Comparison of ENCODE assay signal across 22 cellular contexts in genomic region chr16:30636599-30636998, GRCh38.
"Had no signal": no experiment of that assay in that cellular context is flagged by ENCODE, and none has a peak within 500 bp of the region (broad histone marks: within the 10 kb centered on the region; RNA-seq: fewer than 3 reads in every experiment).

No MANE protein-coding gene starts in this region.

- H3K27ac Mint-ChIP-seq: activated CD4-positive, alpha-beta T cell treated with anti-CD3 and anti-CD28 coated beads for 36 hours; activated T-helper 2 cell treated with anti-CD3 and anti-CD28 coated beads, Interferon-gamma antibody, Interleukin-2, Interleukin-4, amounts not matched to agents 10 μg/mL and 5 μg/mL and 100 μg/mL, durations not matched to agents 14 hours and 24 hours and 36 hours; progenitor cell of endocrine pancreas; WTC11 had no signal

- H3K4me3 Mint-ChIP-seq: WTC11 had no signal

- ATAC-seq: activated CD4-positive, alpha-beta T cell treated with anti-CD3 and anti-CD28 coated beads for 36 hours; gastroesophageal sphincter; heart right ventricle; left lung; stimulated activated naive CD8-positive, alpha-beta T cell treated with anti-CD3 and anti-CD28 coated beads, Interleukin-15, Interleukin-2, amounts not matched to agents 100 U/mL and 50 U/mL, for 24 hours; WTC11 had no signal

- H3K9me3 ChIP-seq: esophagus muscularis mucosa, gastroesophageal sphincter, heart right ventricle, left lung, right atrium auricular region, vagina had no signal

- H3K36me3 ChIP-seq: esophagus muscularis mucosa, gastroesophageal sphincter, heart right ventricle, left lung, right atrium auricular region, vagina had no signal

- H3K27ac ChIP-seq: esophagus muscularis mucosa, gastroesophageal sphincter, heart right ventricle, left lung, right atrium auricular region, vagina had no signal

- H3K4me3 ChIP-seq: esophagus muscularis mucosa, gastroesophageal sphincter, heart right ventricle, left lung, right atrium auricular region, vagina had no signal

- H3K27me3 ChIP-seq: esophagus muscularis mucosa, gastroesophageal sphincter, heart right ventricle, left lung, right atrium auricular region, vagina had no signal

- H3K27me3 Mint-ChIP-seq: activated CD4-positive, alpha-beta T cell treated with anti-CD3 and anti-CD28 coated beads for 36 hours had no signal

- H3K9me3 Mint-ChIP-seq: activated T-helper 2 cell treated with anti-CD3 and anti-CD28 coated beads, Interferon-gamma antibody, Interleukin-2, Interleukin-4, amounts not matched to agents 10 μg/mL and 5 μg/mL and 100 μg/mL, durations not matched to agents 14 hours and 24 hours and 36 hours; neural crest cell; WTC11 had no signal

- FAIRE-seq: astrocyte, bronchial epithelial cell, endothelial cell of umbilical vein had no signal

- DNase-seq: activated CD4-positive, alpha-beta T cell treated with anti-CD3 and anti-CD28 coated beads for 36 hours; activated CD4-positive, alpha-beta T cell treated with anti-CD3 and anti-CD28 coated beads, Interleukin-2, amount 50 U/mL, for 48 hours; activated naive CD4-positive, alpha-beta T cell treated with Interleukin-2 at 50 U/mL for 16 hours; dermis blood vessel endothelial cell; effector memory CD4-positive, alpha-beta T cell; heart right ventricle; left lung; midbrain; stimulated activated CD4-positive, alpha-beta T cell treated with anti-CD3 and anti-CD28 coated beads, Interleukin-2, amount 100 ng/mL, for 24 hours; stimulated activated naive CD8-positive, alpha-beta T cell treated with anti-CD3 and anti-CD28 coated beads, Interleukin-15, Interleukin-2, amounts not matched to agents 100 U/mL and 50 U/mL, for 24 hours; trophoblast cell had no signal

- H3K36me3 Mint-ChIP-seq: WTC11 had no signal
